In the genomic region with DNA sequence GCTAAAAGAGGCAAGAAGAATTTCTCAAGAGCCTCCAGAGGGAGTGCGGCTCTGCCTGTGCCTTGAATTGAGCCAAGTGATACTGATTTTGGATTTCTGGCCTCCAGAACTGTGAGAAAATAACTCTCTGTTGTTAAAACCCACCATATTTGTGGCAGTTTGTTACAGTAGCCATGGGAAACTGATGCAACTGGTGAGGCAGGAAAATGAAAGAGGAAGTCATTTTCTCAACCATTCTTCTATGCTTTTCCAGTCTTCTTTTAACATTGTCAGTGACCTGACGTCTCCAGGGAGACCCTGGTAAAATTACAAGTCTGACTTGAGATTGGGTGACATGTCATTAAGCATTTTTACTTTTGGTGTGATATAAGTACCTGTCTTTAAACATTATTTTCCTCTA, we compare ENCODE assay signal across 29 cellular contexts. TPM values are rescaled to one million over a fixed set of nuclear protein-coding genes. Genes with fewer than 3 reads are reported as not detected.
DNase-seq lines count a peak whose midpoint lies in the region; ATAC-seq and TF ChIP-seq lines count a peak whose summit lies in the region.
"Had no signal": no experiment of that assay in that cellular context is flagged by ENCODE, and none has a peak within 500 bp of the region (broad histone marks: within the 10 kb centered on the region; RNA-seq: fewer than 3 reads in every experiment).

No MANE protein-coding gene starts in this region.

- TF ChIP-seq CTCF in right lobe of liver (IDR thresholded peaks at IDR 0.05) = no peak

- no peaks in the 10 kb centered on the region for H3K27me3 ChIP-seq in right lobe of liver
- H3K27me3 ChIP-seq: foreskin keratinocyte, hepatocyte, SJCRH30, upper lobe of right lung had no signal

- no peaks in the 10 kb centered on the region for H3K36me3 ChIP-seq in right lobe of liver
- H3K36me3 ChIP-seq: left ventricle myocardium inferior, SJCRH30, upper lobe of right lung had no signal

- peaks cover 9 to 16% (median 12%) of the 10 kb centered on the region in 3 donors for H3K4me1 Mint-ChIP-seq in naive B cell
- H3K4me1 Mint-ChIP-seq in stimulated activated effector memory CD8-positive, alpha-beta T cell treated with anti-CD3 and anti-CD28 coated beads, Interleukin-12 subunit alpha, Interleukin-12 subunit beta, amount 100 ng/mL, for 72 hours = no peaks in the 10 kb centered on the region
- H3K4me1 Mint-ChIP-seq: activated CD4-positive, alpha-beta memory T cell treated with anti-CD3 and anti-CD28 coated beads, Interleukin-2, amount 10 ng/mL, durations not matched to agents 7 days and 5 days; brain; T-helper 17 cell; WTC11 had no signal

- H3K4me3 Mint-ChIP-seq in naive B cell = peak overlapping the region in 5 of 8 donors; percentile 12 to 78 (median 31)
- no peak overlapping the region for H3K4me3 Mint-ChIP-seq in stimulated activated effector memory CD8-positive, alpha-beta T cell treated with anti-CD3 and anti-CD28 coated beads, Interleukin-12 subunit alpha, Interleukin-12 subunit beta, amount 100 ng/mL, for 72 hours
- H3K4me3 Mint-ChIP-seq: activated CD4-positive, alpha-beta memory T cell treated with anti-CD3 and anti-CD28 coated beads, Interleukin-2, amount 10 ng/mL, durations not matched to agents 7 days and 5 days; brain; CD8-positive, alpha-beta T cell; T-helper 17 cell; WTC11 had no signal

- DNase-seq in GF-D8 (lab: John Stamatoyannopoulos, UW) (peak; percentile 60), MV-4-11 (lab: John Stamatoyannopoulos, UW) (peak; percentile 90), SKM-1 treated with dmso at 0.1 percent for 144 hours (lab: John Stamatoyannopoulos, UW; ENCODE audit: unreplicated experiment) (peak; percentile 87), naive B cell (peak; percentile 19), NCI-H524 (lab: John Stamatoyannopoulos, UW) (no peak), right lobe of liver (no peak)
- no peak for DNase-seq in stimulated activated effector memory CD8-positive, alpha-beta T cell treated with anti-CD3 and anti-CD28 coated beads, Interleukin-12 subunit alpha, Interleukin-12 subunit beta, amount 100 ng/mL, for 72 hours (ENCODE audit: low spot score in 2 of 2)
- DNase-seq: activated CD4-positive, alpha-beta memory T cell treated with anti-CD3 and anti-CD28 coated beads, Interleukin-2, amount 10 ng/mL, durations not matched to agents 7 days and 5 days; activated effector memory CD4-positive, alpha-beta T cell treated with anti-CD3 and anti-CD28 coated beads, Interleukin-2, amount 50 U/mL, for 16 hours; activated T-cell treated with anti-CD3 and anti-CD28 coated beads for 4 hours; CD8-positive, alpha-beta T cell; effector CD4-positive, alpha-beta T cell; foreskin keratinocyte; left ventricle myocardium inferior; NCI-H1436 treated with DMSO at 0.1 percent for 48 hours; NCI-H2171 treated with DMSO at 0.1 percent for 48 hours; NCI-H69; PC-9; SJCRH30; stimulated activated CD8-positive, alpha-beta memory T cell treated with anti-CD3 and anti-CD28 coated beads, Interleukin-4, amount 100 ng/mL, for 48 hours; T-helper 17 cell; upper lobe of right lung had no signal

- H3K27me3 Mint-ChIP-seq in naive B cell = peaks cover 0 to 8% (median 0%) of the 10 kb centered on the region in 3 donors

- H3K9me3 ChIP-seq in right lobe of liver = no peaks in the 10 kb centered on the region
- H3K9me3 ChIP-seq: SJCRH30, upper lobe of right lung had no signal

- peak; percentile 67 to 80 for ATAC-seq in naive B cell (ENCODE audit: low read depth in 2 of 2)
- no peak for ATAC-seq in stimulated activated effector memory CD8-positive, alpha-beta T cell treated with anti-CD3 and anti-CD28 coated beads, Interleukin-12 subunit alpha, Interleukin-12 subunit beta, amount 100 ng/mL, for 72 hours
- ATAC-seq in right lobe of liver = no peak
- ATAC-seq: CD8-positive, alpha-beta T cell; foreskin keratinocyte; sciatic nerve; T-helper 17 cell; upper lobe of right lung; WTC11 had no signal

- H3K4me3 ChIP-seq in right lobe of liver = no peak overlapping the region
- H3K4me3 ChIP-seq: hepatocyte, left ventricle myocardium inferior, PC-9, SJCRH30, upper lobe of right lung had no signal

- whole genome bisulfite sequencing in right lobe of liver (ENCODE audit: insufficient coverage, low coverage, low lambda C conversion rate, missing lambda C conversion rate) = 25% methylated on average over 2 of the region's 2 CpGs

- no peak for TF ChIP-seq POLR2A in right lobe of liver (IDR thresholded peaks at IDR 0.05)

- no peak overlapping the region for H3K27ac ChIP-seq in right lobe of liver
- H3K27ac ChIP-seq: foreskin keratinocyte, hepatocyte, left ventricle myocardium inferior, PC-9, SJCRH30, upper lobe of right lung had no signal

- peaks cover 0 to 19% of the 10 kb centered on the region in 2 donors for H3K36me3 Mint-ChIP-seq in naive B cell
- no peaks in the 10 kb centered on the region for H3K36me3 Mint-ChIP-seq in stimulated activated effector memory CD8-positive, alpha-beta T cell treated with anti-CD3 and anti-CD28 coated beads, Interleukin-12 subunit alpha, Interleukin-12 subunit beta, amount 100 ng/mL, for 72 hours
- H3K36me3 Mint-ChIP-seq: brain; CD8-positive, alpha-beta T cell; WTC11 had no signal

- H3K4me1 ChIP-seq in right lobe of liver = no peaks in the 10 kb centered on the region
- H3K4me1 ChIP-seq: foreskin keratinocyte, left ventricle myocardium inferior, SJCRH30, upper lobe of right lung had no signal

- peak overlapping the region in 4 of 6 donors; percentile 0 to 58 (median 52) for H3K27ac Mint-ChIP-seq in naive B cell
- H3K27ac Mint-ChIP-seq in stimulated activated effector memory CD8-positive, alpha-beta T cell treated with anti-CD3 and anti-CD28 coated beads, Interleukin-12 subunit alpha, Interleukin-12 subunit beta, amount 100 ng/mL, for 72 hours = no peak overlapping the region
- H3K27ac Mint-ChIP-seq: activated CD4-positive, alpha-beta memory T cell treated with anti-CD3 and anti-CD28 coated beads, Interleukin-2, amount 10 ng/mL, durations not matched to agents 7 days and 5 days; brain; CD8-positive, alpha-beta T cell; T-helper 17 cell; WTC11 had no signal

- intact Hi-C loops in right lobe of liver (cut with DNase I) = no loop called here

- H3K9me3 Mint-ChIP-seq in naive B cell = peaks cover 0 to 13% (median 0%) of the 10 kb centered on the region in 7 donors
- no peaks in the 10 kb centered on the region for H3K9me3 Mint-ChIP-seq in stimulated activated effector memory CD8-positive, alpha-beta T cell treated with anti-CD3 and anti-CD28 coated beads, Interleukin-12 subunit alpha, Interleukin-12 subunit beta, amount 100 ng/mL, for 72 hours
- H3K9me3 Mint-ChIP-seq: brain; CD8-positive, alpha-beta T cell had no signal

RNA-seq across cellular contexts. Expression of gene OR6P1, which starts 5.8 kb away (rescaled TPM):
- polyA plus RNA-seq in naive B cell (ENCODE audit: low read depth in 6 of 6) = not detected
- total RNA-seq in right lobe of liver = not detected
- total RNA-seq: activated CD4-positive, alpha-beta memory T cell treated with anti-CD3 and anti-CD28 coated beads, Interleukin-2, amount 10 ng/mL, durations not matched to agents 7 days and 5 days; CD8-positive, alpha-beta T cell; chondrocyte; foreskin keratinocyte; hepatocyte; left ventricle myocardium inferior; PC-9; sciatic nerve; SJCRH30; T-helper 17 cell; upper lobe of right lung; WTC11 had no signal
- polyA plus RNA-seq: esophagus, foreskin keratinocyte, hepatocyte, neural cell had no signal

RNA-seq across cellular contexts. Expression of gene OR6Y1, which starts 10.4 kb away (rescaled TPM):
- polyA plus RNA-seq in naive B cell (ENCODE audit: low read depth in 6 of 6) = not detected
- total RNA-seq in right lobe of liver = not detected
- total RNA-seq: activated CD4-positive, alpha-beta memory T cell treated with anti-CD3 and anti-CD28 coated beads, Interleukin-2, amount 10 ng/mL, durations not matched to agents 7 days and 5 days; CD8-positive, alpha-beta T cell; chondrocyte; foreskin keratinocyte; hepatocyte; left ventricle myocardium inferior; PC-9; sciatic nerve; SJCRH30; T-helper 17 cell; upper lobe of right lung; WTC11 had no signal
- polyA plus RNA-seq: esophagus, foreskin keratinocyte, hepatocyte, neural cell had no signal

RNA-seq across cellular contexts. Expression of gene OR10X1, which starts 15.1 kb away (rescaled TPM):
- not detected for polyA plus RNA-seq in naive B cell (ENCODE audit: low read depth in 6 of 6)
- not detected for total RNA-seq in right lobe of liver
- total RNA-seq: activated CD4-positive, alpha-beta memory T cell treated with anti-CD3 and anti-CD28 coated beads, Interleukin-2, amount 10 ng/mL, durations not matched to agents 7 days and 5 days; CD8-positive, alpha-beta T cell; chondrocyte; foreskin keratinocyte; hepatocyte; left ventricle myocardium inferior; PC-9; sciatic nerve; SJCRH30; T-helper 17 cell; upper lobe of right lung; WTC11 had no signal
- polyA plus RNA-seq: esophagus, foreskin keratinocyte, hepatocyte, neural cell had no signal

RNA-seq across cellular contexts. Expression of gene OR10Z1, which starts 40.5 kb away (rescaled TPM):
- not detected for polyA plus RNA-seq in naive B cell (ENCODE audit: low read depth in 6 of 6)
- total RNA-seq in right lobe of liver = not detected
- total RNA-seq: activated CD4-positive, alpha-beta memory T cell treated with anti-CD3 and anti-CD28 coated beads, Interleukin-2, amount 10 ng/mL, durations not matched to agents 7 days and 5 days; CD8-positive, alpha-beta T cell; chondrocyte; foreskin keratinocyte; hepatocyte; left ventricle myocardium inferior; PC-9; sciatic nerve; SJCRH30; T-helper 17 cell; upper lobe of right lung; WTC11 had no signal
- polyA plus RNA-seq: esophagus, foreskin keratinocyte, hepatocyte, neural cell had no signal

Comparison
In these comparisons a context has a peak if more than half of its experiments do, and no peak if none do; other contexts are left out.
1. DNase-seq: peak in GF-D8 (single experiment), MV-4-11 (single experiment), SKM-1 treated with dmso at 0.1 percent for 144 hours (single experiment) and naive B cell (single experiment); none in stimulated activated effector memory CD8-positive, alpha-beta T cell treated with anti-CD3 and anti-CD28 coated beads, Interleukin-12 subunit alpha, Interleukin-12 subunit beta, amount 100 ng/mL, for 72 hours (0 of 2), NCI-H524 (0 of 2) and right lobe of liver (0 of 3).
2. ATAC-seq: peak in naive B cell (2 of 2); none in stimulated activated effector memory CD8-positive, alpha-beta T cell treated with anti-CD3 and anti-CD28 coated beads, Interleukin-12 subunit alpha, Interleukin-12 subunit beta, amount 100 ng/mL, for 72 hours (single experiment) and right lobe of liver (0 of 4).